ENCODE assay signal across 1 cellular context in the genomic region with DNA sequence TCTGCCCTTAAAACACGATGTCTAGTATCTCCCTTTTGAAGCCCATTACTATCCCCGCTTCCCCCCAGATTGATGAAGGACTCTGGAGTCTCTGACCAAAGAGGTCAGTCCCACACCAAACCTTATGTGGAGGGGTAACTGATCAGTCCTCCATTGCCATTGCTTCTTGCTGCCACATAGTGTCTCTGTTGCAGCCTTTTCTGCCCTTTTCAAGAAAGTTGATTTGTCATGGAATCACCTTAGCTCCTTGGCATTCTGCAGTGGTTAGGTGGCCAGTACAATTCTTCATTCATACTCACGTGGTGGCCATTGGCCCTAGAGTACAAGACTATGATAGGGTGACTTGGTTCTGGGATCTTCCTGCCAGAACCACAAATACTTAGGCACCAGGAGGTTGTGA.
TF ChIP-seq lines count a peak whose summit lies in the region.

No MANE protein-coding gene starts in this region.

TF ChIP-seq in Ishikawa, 13 proteins besides CTCF, POLR2A, EP300 and RAD21 (continued from another document):
- TF ChIP-seq, protein P1, sequence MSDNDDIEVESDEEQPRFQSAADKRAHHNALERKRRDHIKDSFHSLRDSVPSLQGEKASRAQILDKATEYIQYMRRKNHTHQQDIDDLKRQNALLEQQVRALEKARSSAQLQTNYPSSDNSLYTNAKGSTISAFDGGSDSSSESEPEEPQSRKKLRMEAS (IDR thresholded peaks at IDR 0.05): no peak
- TF ChIP-seq NFIC (IDR thresholded peaks at IDR 0.05): no peak
